ENCODE assay signal across 19 cellular contexts in the genomic region with DNA sequence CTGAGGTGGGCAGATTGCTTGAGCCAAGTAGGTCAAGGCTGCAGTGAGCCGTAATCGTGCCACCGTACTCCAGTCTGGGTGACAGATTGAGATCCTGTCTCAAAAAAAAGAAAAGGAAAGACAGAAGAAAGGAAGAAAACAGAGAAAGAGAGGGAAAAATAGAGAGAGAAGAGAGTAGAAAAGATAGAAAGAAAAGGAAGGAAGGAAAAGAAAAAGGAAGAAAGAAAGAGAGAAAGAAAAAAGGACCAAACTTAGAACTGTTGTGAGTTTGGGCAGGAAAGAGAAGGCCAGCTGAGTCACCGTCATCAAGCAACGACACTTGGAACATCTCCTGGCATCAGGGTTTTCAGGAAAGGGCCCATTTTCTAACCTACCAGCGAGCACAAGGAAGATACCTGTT.
DNase-seq lines count a peak whose midpoint lies in the region; ATAC-seq and TF ChIP-seq lines count a peak whose summit lies in the region.
"Had no signal": no experiment of that assay in that cellular context is flagged by ENCODE, and none has a peak within 500 bp of the region (broad histone marks: within the 10 kb centered on the region; RNA-seq: fewer than 3 reads in every experiment).

No MANE protein-coding gene starts in this region.

- H3K9ac ChIP-seq in BLaER1 treated with 17β-estradiol and CSF1 and Interleukin-3, amounts not matched to agents 10 nM and 100 nM = no peak overlapping the region
- H3K9ac ChIP-seq in neuronal stem cell (ENCODE audit: low read depth, low read length, poor library complexity) = no peak overlapping the region

- H2BK120ac ChIP-seq in neuronal stem cell (ENCODE audit: low read depth, low read length) = no peak overlapping the region

- H3K4ac ChIP-seq in neuronal stem cell (ENCODE audit: low read length) = no peak overlapping the region

- H3K36me3 Mint-ChIP-seq in chondrocyte (ENCODE audit: low read depth) = no peaks in the 10 kb centered on the region
- H3K36me3 Mint-ChIP-seq in Calu3 (ENCODE audit: insufficient read depth, unreplicated experiment) = no peaks in the 10 kb centered on the region
- H3K36me3 Mint-ChIP-seq: CD4-positive, alpha-beta memory T cell had no signal

- H3K27me3 ChIP-seq in BLaER1 treated with 17β-estradiol and CSF1 and Interleukin-3, amounts not matched to agents 10 nM and 100 nM = no peaks in the 10 kb centered on the region
- H3K27me3 ChIP-seq in neuronal stem cell (ENCODE audit: control insufficient read depth in 3 of 3, insufficient read depth in 3 of 3, low read depth in 1 of 3, low read length in 3 of 3) = no peaks in the 10 kb centered on the region
- no peaks in the 10 kb centered on the region for H3K27me3 ChIP-seq in vagina
- H3K27me3 ChIP-seq in upper lobe of right lung = no peaks in the 10 kb centered on the region
- H3K27me3 ChIP-seq: SJCRH30 had no signal

- H3K4me2 ChIP-seq in BLaER1 treated with 17β-estradiol and CSF1 and Interleukin-3, amounts not matched to agents 10 nM and 100 nM = peak overlapping the region in 7 of 11 experiments; percentile 3 to 38 (median 18); a peak in 4 of 22 replicates
- no peak overlapping the region for H3K4me2 ChIP-seq in neuronal stem cell (ENCODE audit: insufficient read depth, low read length, poor library complexity, severe bottlenecking)

- peak overlapping the region; percentile 57 for H3K27ac Mint-ChIP-seq in chondrocyte (ENCODE audit: unreplicated experiment)
- H3K27ac Mint-ChIP-seq in Calu3 (ENCODE audit: unreplicated experiment) = no peak overlapping the region
- H3K27ac Mint-ChIP-seq: CD4-positive, alpha-beta memory T cell; HFFc6 had no signal

- no peak overlapping the region for H2AK5ac ChIP-seq in neuronal stem cell (ENCODE audit: low read depth, low read length)

- H3K4me3 ChIP-seq in BLaER1 treated with 17β-estradiol and CSF1 and Interleukin-3, amounts not matched to agents 10 nM and 100 nM = no peak overlapping the region
- H3K4me3 ChIP-seq in HEK293 (ENCODE audit: low read depth, low read length) = no peak overlapping the region
- H3K4me3 ChIP-seq in neuronal stem cell (ENCODE audit: low read length in 2 of 2) = no peak overlapping the region
- H3K4me3 ChIP-seq in vagina = no peak overlapping the region
- H3K4me3 ChIP-seq in upper lobe of right lung = no peak overlapping the region
- H3K4me3 ChIP-seq: SJCRH30 had no signal

- ATAC-seq in upper lobe of right lung (no peak), HG02981 (IDR thresholded peaks at IDR 0.05; ENCODE audit: unreplicated experiment) (no peak)

- H3K79me1 ChIP-seq in neuronal stem cell (ENCODE audit: low read depth, low read length) = no peaks in the 10 kb centered on the region

- H4K20me1 ChIP-seq in BLaER1 treated with 17β-estradiol and CSF1 and Interleukin-3, amounts not matched to agents 10 nM and 100 nM = no peaks in the 10 kb centered on the region

- no peak for TF ChIP-seq POLR2A in vagina (IDR thresholded peaks at IDR 0.05)

- no CpG with 5 or more reads among the region's 6 CpGs for WGBS in neuronal stem cell (ENCODE audit: extremely low coverage in 2 of 2, insufficient read length in 2 of 2, insufficient replicate concordance in 1 of 2), 2 donors

- no peak overlapping the region for H4K91ac ChIP-seq in neuronal stem cell (ENCODE audit: low read depth, low read length, poor library complexity)

- H3K27ac ChIP-seq in BLaER1 treated with 17β-estradiol and CSF1 and Interleukin-3, amounts not matched to agents 10 nM and 100 nM = no peak overlapping the region
- H3K27ac ChIP-seq in HEK293 (ENCODE audit: extremely low read depth, low read depth, low read length) (no peak overlapping the region), neuronal stem cell (replicated peaks; ENCODE audit: low read length) (no peak overlapping the region), vagina (no peak overlapping the region), upper lobe of right lung (no peak overlapping the region)

- H2BK12ac ChIP-seq in neuronal stem cell (ENCODE audit: low read length) = no peak overlapping the region

- H3K4me1 ChIP-seq in BLaER1 treated with 17β-estradiol and CSF1 and Interleukin-3, amounts not matched to agents 10 nM and 100 nM = peaks cover 12 to 32% (median 22%) of the 10 kb centered on the region in 10 experiments
- no peaks in the 10 kb centered on the region for H3K4me1 ChIP-seq in HEK293 (ENCODE audit: control insufficient read depth, insufficient read depth, low read length)
- peaks cover 3 to 7% of the 10 kb centered on the region in 2 donors for H3K4me1 ChIP-seq in neuronal stem cell (ENCODE audit: control insufficient read depth in 2 of 2, insufficient read depth in 1 of 2, low read depth in 1 of 2, low read length in 2 of 2)
- no peaks in the 10 kb centered on the region for H3K4me1 ChIP-seq in vagina
- peaks cover 15% of the 10 kb centered on the region for H3K4me1 ChIP-seq in upper lobe of right lung
- H3K4me1 ChIP-seq: Caco-2 had no signal

- H3K9me3 Mint-ChIP-seq in chondrocyte (ENCODE audit: low read depth) (peaks cover 7% of the 10 kb centered on the region), Calu3 (ENCODE audit: low read depth, unreplicated experiment) (no peaks in the 10 kb centered on the region)

- POLR2A ChIA-PET in HEK293 (lab: Yijun Ruan, JAX) = no interaction called here

- H3K4me1 Mint-ChIP-seq in chondrocyte (ENCODE audit: low read depth) (peaks cover 9% of the 10 kb centered on the region), Calu3 (ENCODE audit: low read depth, unreplicated experiment) (peaks cover 8% of the 10 kb centered on the region)

- no TSS peak for BruUV-seq in Calu3 (replicated peaks; lab: Mats Ljungman, UMichigan)

- no peak for TF ChIP-seq CTCF in HEK293 (tag by site-specific recombination; IDR thresholded peaks at IDR 0.05)
- TF ChIP-seq CTCF in chondrocyte (IDR thresholded peaks at IDR 0.05) = no peak
- no peak for TF ChIP-seq CTCF in vagina (IDR thresholded peaks at IDR 0.05)
- TF ChIP-seq CTCF in upper lobe of right lung (IDR thresholded peaks at IDR 0.05) = no peak
- no peak for TF ChIP-seq CTCF in Calu3 (IDR thresholded peaks at IDR 0.05; ENCODE audit: unreplicated experiment)

- no peak overlapping the region for H2BK15ac ChIP-seq in neuronal stem cell (ENCODE audit: low read length)

- H3K36me3 ChIP-seq in BLaER1 treated with 17β-estradiol and CSF1 and Interleukin-3, amounts not matched to agents 10 nM and 100 nM = no peaks in the 10 kb centered on the region
- H3K36me3 ChIP-seq in HEK293 (ENCODE audit: control insufficient read depth in 2 of 2, insufficient read depth in 1 of 2, low read length in 2 of 2) = no peaks in the 10 kb centered on the region
- no peaks in the 10 kb centered on the region for H3K36me3 ChIP-seq in neuronal stem cell (replicated peaks in 1 of 2; ENCODE audit: control insufficient read depth in 2 of 2, insufficient read depth in 2 of 2, low read length in 2 of 2)
- H3K36me3 ChIP-seq in vagina = no peaks in the 10 kb centered on the region
- H3K36me3 ChIP-seq in upper lobe of right lung = no peaks in the 10 kb centered on the region
- H3K36me3 ChIP-seq: SJCRH30 had no signal

- H2BK5ac ChIP-seq in neuronal stem cell (ENCODE audit: low read length) = no peak overlapping the region

- H3K4me3 Mint-ChIP-seq in chondrocyte (ENCODE audit: unreplicated experiment) (no peak overlapping the region), Calu3 (ENCODE audit: low read depth, unreplicated experiment) (no peak overlapping the region)
- H3K4me3 Mint-ChIP-seq: HFFc6 had no signal

- H2AFZ ChIP-seq in neuronal stem cell (ENCODE audit: low read length) = peak overlapping the region; percentile 61

- H3K9me3 ChIP-seq in BLaER1 treated with 17β-estradiol and CSF1 and Interleukin-3, amounts not matched to agents 10 nM and 100 nM (replicated peaks in 1 of 11) = no peaks in the 10 kb centered on the region
- H3K9me3 ChIP-seq in HEK293 (ENCODE audit: control insufficient read depth, insufficient read depth, low read depth, low read length) (no peaks in the 10 kb centered on the region), neuronal stem cell (replicated peaks in 1 of 2; ENCODE audit: control insufficient read depth in 2 of 2, insufficient read depth in 1 of 2, low read depth in 1 of 2, low read length in 2 of 2) (peaks cover 0 to 3% of the 10 kb centered on the region in 2 donors), vagina (no peaks in the 10 kb centered on the region), upper lobe of right lung (no peaks in the 10 kb centered on the region)
- H3K9me3 ChIP-seq: Caco-2, SJCRH30 had no signal

- H3K27me3 Mint-ChIP-seq in chondrocyte (ENCODE audit: low read depth) = no peaks in the 10 kb centered on the region
- H3K27me3 Mint-ChIP-seq in Calu3 (ENCODE audit: unreplicated experiment) = no peaks in the 10 kb centered on the region

- CTCF ChIA-PET in HEK293 (lab: Yijun Ruan, JAX) = interaction anchor here (0.7 kb wide), 1 partner anchor 33 kb away, joined by 3 read pairs; no protein-coding TSS in a partner anchor
- CTCF ChIA-PET in Calu3 (lab: Charles Lee) = interaction anchor here (0.6 to 0.7 kb wide), 2 partner anchors 11 to 123 kb away, joined by 3 to 4 read pairs; no protein-coding TSS in a partner anchor

- H3K18ac ChIP-seq in neuronal stem cell (ENCODE audit: low read length) = no peak overlapping the region

- DNase-seq in chondrocyte (ENCODE audit: low spot score) (no peak), neuronal stem cell (ENCODE audit: low spot score) (no peak), vagina (ENCODE audit: extremely low spot score in 2 of 2) (no peak), upper lobe of right lung (no peak), Calu3 (no peak)
- DNase-seq: Caco-2; CD4-positive, alpha-beta memory T cell; DND-41; HFFc6; KG1; NCI-H1092 treated with DMSO at 0.1 percent for 48 hours; NCI-H1436 treated with DMSO at 0.1 percent for 48 hours; NCI-H1930; NCI-H2227 treated with DMSO at 0.1 percent for 48 hours; NCI-H510A had no signal

- no peak overlapping the region for H3K14ac ChIP-seq in neuronal stem cell (ENCODE audit: low read length)

- no peak overlapping the region for H3K23ac ChIP-seq in neuronal stem cell (ENCODE audit: low read depth, low read length, poor library complexity)

- intact Hi-C loops in vagina (cut with DNase I) = no loop called here
- intact Hi-C loops in upper lobe of right lung (cut with DNase I) = no loop called here
- intact Hi-C loops in Calu3 (cut with micrococcal nuclease; ENCODE audit: unreplicated experiment) = no loop called here

- H4K8ac ChIP-seq in neuronal stem cell (ENCODE audit: low read depth, low read length) = no peak overlapping the region
